In the genomic region with DNA sequence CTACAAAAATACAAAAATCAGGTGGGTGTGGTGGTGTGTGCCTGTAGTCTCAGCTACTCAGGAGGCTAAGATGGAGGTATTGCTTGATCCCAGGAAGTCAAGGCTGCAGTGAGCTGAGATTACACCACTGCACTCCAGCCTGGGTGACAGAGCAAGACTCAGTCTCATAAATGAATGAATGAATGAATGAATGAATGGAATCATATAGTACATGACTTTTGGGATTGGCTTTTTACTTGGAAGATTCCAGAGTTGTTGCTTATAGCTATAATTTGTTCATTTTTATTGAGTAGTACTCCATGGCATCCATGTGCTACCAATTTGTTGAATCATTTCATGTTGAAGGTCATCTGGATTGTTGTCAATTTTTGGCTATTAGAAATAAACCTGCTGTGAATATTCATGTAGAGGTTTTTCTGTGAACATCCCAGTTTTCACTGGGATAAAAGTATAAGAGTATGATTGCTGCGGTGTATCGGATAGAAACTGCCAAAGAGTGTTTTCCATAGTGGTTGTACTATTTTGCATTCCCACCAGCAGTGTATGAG, we compare ENCODE assay signal across 21 cellular contexts. TPM values are rescaled to one million over a fixed set of nuclear protein-coding genes. Genes with fewer than 3 reads are reported as not detected.
A peak's percentile ranks its signal among the peaks of the same experiment; 100 is the strongest.
DNase-seq lines count a peak whose midpoint lies in the region; ATAC-seq and TF ChIP-seq lines count a peak whose summit lies in the region.
"Had no signal": no experiment of that assay in that cellular context is flagged by ENCODE, and none has a peak within 500 bp of the region (broad histone marks: within the 10 kb centered on the region; RNA-seq: fewer than 3 reads in every experiment).

No MANE protein-coding gene starts in this region.

- H3K36me3 Mint-ChIP-seq in IgD-negative memory B cell: peaks cover 12% of the 10 kb centered on the region

- H3K9me3 Mint-ChIP-seq in IgD-negative memory B cell: no peaks in the 10 kb centered on the region
- H3K9me3 Mint-ChIP-seq: CD4-positive, alpha-beta memory T cell had no signal

- no peak for TF ChIP-seq CTCF in AG09309 (IDR thresholded peaks at IDR 0.05; ENCODE audit: control insufficient read depth, insufficient read depth, low read depth, low read length, missing control alignments)

- no peaks in the 10 kb centered on the region for H3K27me3 Mint-ChIP-seq in IgD-negative memory B cell

- H3K4me3 ChIP-seq in AG09309 (ENCODE audit: control insufficient read depth, low read depth, low read length): no peak overlapping the region
- H3K4me3 ChIP-seq: A549; BLaER1 treated with 17β-estradiol and CSF1 and Interleukin-3, amounts not matched to agents 10 nM and 100 nM had no signal

- peak; percentile 5 for DNase-seq in AG09309 (ENCODE audit: low read depth)
- peak; percentile 44 for DNase-seq in EL
- DNase-seq in fibroblast of peridontal ligament (ENCODE audit: extremely low read depth): peak; percentile 58
- no peak for DNase-seq in T-helper 9 cell
- no peak for DNase-seq in NCI-H1417 treated with DMSO at 0.1 percent for 48 hours (lab: John Stamatoyannopoulos, UW)
- DNase-seq: Caco-2; CD4-positive, alpha-beta memory T cell; DMS 273 treated with DMSO at 0.1 percent for 48 hours; DMS79 treated with DMSO at 0.1 percent for 48 hours; KG1; NCI-H1092; NCI-H1436 treated with DMSO at 0.1 percent for 48 hours; NCI-H2029; NCI-H2227 treated with DMSO at 0.1 percent for 48 hours; NCI-H510A; SIG-M5 had no signal

- H3K4me1 Mint-ChIP-seq in IgD-negative memory B cell: peaks cover 29 to 40% (median 31%) of the 10 kb centered on the region in 3 donors

- H3K27ac Mint-ChIP-seq in IgD-negative memory B cell: peak overlapping the region in 2 of 3 donors; percentile 35 to 40

- H3K4me3 Mint-ChIP-seq in IgD-negative memory B cell: no peak overlapping the region

- ATAC-seq in HG03045 (IDR thresholded peaks at IDR 0.05; ENCODE audit: unreplicated experiment) (no peak), GM18519 (IDR thresholded peaks at IDR 0.05; ENCODE audit: low FRiP score, unreplicated experiment) (no peak)
- ATAC-seq: A549 had no signal

RNA-seq across cellular contexts. Expression of gene ERBIN, which starts 19.9 kb away (rescaled TPM):
- polyA plus RNA-seq in IgD-negative memory B cell: 44.6 TPM

Comparison
In these comparisons a context has a peak if more than half of its experiments do, and no peak if none do; other contexts are left out.
1. DNase-seq: peak in AG09309 (single experiment), EL (single experiment) and fibroblast of peridontal ligament (single experiment); none in T-helper 9 cell (single experiment) and NCI-H1417 treated with DMSO at 0.1 percent for 48 hours (single experiment).